Comparison of ENCODE assay signal across 8 cellular contexts in genomic region chr5:141420855-141421488, GRCh38. TPM values are rescaled to one million over a fixed set of nuclear protein-coding genes. Genes with fewer than 3 reads are reported as not detected.
DNase-seq lines count a peak whose midpoint lies in the region; ATAC-seq and TF ChIP-seq lines count a peak whose summit lies in the region.

PCDHGA11 (plus strand) TSS chr5:141421051; CDS start chr5:141421228, 177 bp downstream.

- no peak for TF ChIP-seq POLR2A in HCT116 (IDR thresholded peaks at IDR 0.05; ENCODE audit: borderline replicate concordance, extremely low read depth, insufficient read depth, insufficient read length)

- no peaks in the 10 kb centered on the region for H3K4me1 ChIP-seq in CD8-positive, alpha-beta T cell (ENCODE audit: insufficient read depth, low read length)
- H3K4me1 ChIP-seq in HCT116 (ENCODE audit: control insufficient read depth in 1 of 2, insufficient read depth in 2 of 2, low read length in 2 of 2) = no peaks in the 10 kb centered on the region

- no peak within 1 kb of the TSS for H3K27ac ChIP-seq in CD8-positive, alpha-beta T cell (ENCODE audit: low read depth, low read length)
- no peak within 1 kb of the TSS for H3K27ac ChIP-seq in HCT116 (ENCODE audit: low read depth, low read length)

- H3K9ac ChIP-seq in HCT116 (ENCODE audit: low read length) = no peak within 1 kb of the TSS

- no peaks in the 10 kb centered on the region for H3K79me2 ChIP-seq in HCT116 (ENCODE audit: insufficient read depth, low read length)

- no peak for TF ChIP-seq CTCF in CD8-positive, alpha-beta T cell (IDR thresholded peaks at IDR 0.05)
- peak; percentile 31 to 48 (median 42); a peak in 3 of 6 replicates for TF ChIP-seq CTCF in HCT116 (IDR thresholded peaks at IDR 0.05 in 2 of 3, conservative IDR thresholded peaks at IDR 0.05 in 1 of 3; ENCODE audit: borderline replicate concordance in 1 of 3, insufficient read depth in 1 of 3, low read depth in 2 of 3, low read length in 2 of 3)

- ATAC-seq in CD8-positive, alpha-beta T cell = peak; percentile 38
- no peak for ATAC-seq in HCT116
- peak in 1 of 4 experiments; percentile 40 for ATAC-seq in T-cell (replicated peaks in 1 of 4)
- ATAC-seq in effector memory CD8-positive, alpha-beta T cell (replicated peaks) = no peak
- ATAC-seq in naive B cell (ENCODE audit: low read depth in 2 of 2) = no peak
- ATAC-seq in GM18870 (IDR thresholded peaks at IDR 0.05; ENCODE audit: unreplicated experiment) = no peak
- no peak for ATAC-seq in GM18873 (IDR thresholded peaks at IDR 0.05; ENCODE audit: low FRiP score, unreplicated experiment)

- H3K27me3 ChIP-seq in CD8-positive, alpha-beta T cell (ENCODE audit: insufficient read depth, low read length) = peaks cover 27% of the 10 kb centered on the region
- no peaks in the 10 kb centered on the region for H3K27me3 ChIP-seq in HCT116 (ENCODE audit: insufficient read depth, low read length)

- peaks cover 34% of the 10 kb centered on the region for H3K9me3 Mint-ChIP-seq in CD8-positive, alpha-beta T cell
- H3K9me3 Mint-ChIP-seq in T-cell (peaks cover 3 to 32% (median 28%) of the 10 kb centered on the region in 3 donors), naive B cell (peaks cover 13 to 70% (median 43%) of the 10 kb centered on the region in 7 donors)
- peaks cover 7 to 12% of the 10 kb centered on the region in 2 donors for H3K9me3 Mint-ChIP-seq in effector memory CD8-positive, alpha-beta T cell

- CTCF ChIA-PET in CD8-positive, alpha-beta T cell (lab: Charles Lee) = interaction anchor here (1.1 to 2.9 kb wide), 8 partner anchors 10 to 172 kb away, joined by 3 to 9 read pairs (median 6); partner anchors contain the start of gene PCDHGA4
- CTCF ChIA-PET in HCT116 (lab: Charles Lee) = interaction anchor here (0.7 to 1.9 kb wide), 5 partner anchors 8 to 143 kb away, joined by 5 to 11 read pairs (median 6); partner anchors contain the start of gene PCDHGA10
- CTCF ChIA-PET in T-cell (lab: Charles Lee) = interaction anchor here in 1 of 2 donors (0.7 to 1.7 kb wide), 5 partner anchors 8 to 143 kb away, joined by 3 to 14 read pairs (median 5); partner anchors contain the start of gene PCDHGA10

- RAD21 ChIA-PET in HCT116 (lab: Charles Lee; ENCODE audit: low non-redundant PET in 1 of 2, low total read pairs in 2 of 2, uncharacterized antibody in 2 of 2, unreplicated experiment in 2 of 2) = no interaction called here

- intact Hi-C loops in CD8-positive, alpha-beta T cell (cut with DNase I, micrococcal nuclease) = no loop called here
- intact Hi-C loops in HCT116 (cut with micrococcal nuclease) = no loop called here

- H3K4me3 ChIP-seq in CD8-positive, alpha-beta T cell (ENCODE audit: low read depth, low read length) = no peak within 1 kb of the TSS
- no peak within 1 kb of the TSS for H3K4me3 ChIP-seq in HCT116 (replicated peaks in 1 of 2; ENCODE audit: low read depth in 1 of 2, low read length in 2 of 2)

- no peaks in the 10 kb centered on the region for H3K9me2 ChIP-seq in HCT116 (ENCODE audit: insufficient read depth)

- DNase-seq in CD8-positive, alpha-beta T cell = peak in 1 of 7 experiments; percentile 25
- DNase-seq in HCT116 (ENCODE audit: low read depth, low spot score) = peak; percentile 4
- DNase-seq in T-cell = peak in 3 of 34 experiments; percentile 21 to 34 (median 22)
- DNase-seq in effector memory CD8-positive, alpha-beta T cell = no peak
- no peak for DNase-seq in naive B cell
- DNase-seq in NCI-H345 treated with DMSO at 0.1 percent for 48 hours (lab: John Stamatoyannopoulos, UW; ENCODE audit: unreplicated experiment) = no peak

- no TSS peak for BruUV-seq in HCT116 (replicated peaks; lab: Mats Ljungman, UMichigan)

- H3K27ac Mint-ChIP-seq in CD8-positive, alpha-beta T cell = no peak within 1 kb of the TSS
- H3K27ac Mint-ChIP-seq in T-cell (peak within 1 kb of the TSS in 1 of 2 donors; percentile 55), naive B cell (peak within 1 kb of the TSS in 5 of 6 donors; percentile 13 to 96 (median 94))
- peak within 1 kb of the TSS in 1 of 2 donors; percentile 28 for H3K27ac Mint-ChIP-seq in effector memory CD8-positive, alpha-beta T cell

- peaks cover 9% of the 10 kb centered on the region for H3K9me3 ChIP-seq in CD8-positive, alpha-beta T cell (ENCODE audit: low read length)
- H3K9me3 ChIP-seq in HCT116 (ENCODE audit: control insufficient read depth in 1 of 2, insufficient read depth in 1 of 2, low read depth in 1 of 2, low read length in 2 of 2) = peaks cover 4 to 22% of the 10 kb centered on the region in 2 experiments; a peak in 2 of 4 replicates

- H3K4me3 Mint-ChIP-seq in CD8-positive, alpha-beta T cell = peak within 1 kb of the TSS; percentile 65
- H3K4me3 Mint-ChIP-seq in T-cell (peak within 1 kb of the TSS; percentile 52 to 76 (median 70)), naive B cell (peak within 1 kb of the TSS; percentile 56 to 89 (median 82))
- H3K4me3 Mint-ChIP-seq in effector memory CD8-positive, alpha-beta T cell = peak within 1 kb of the TSS; percentile 29 to 71

- peaks cover 3% of the 10 kb centered on the region for H3K4me1 Mint-ChIP-seq in CD8-positive, alpha-beta T cell (ENCODE audit: low read depth)
- H3K4me1 Mint-ChIP-seq in T-cell (peaks cover 3 to 13% (median 7%) of the 10 kb centered on the region in 3 donors), naive B cell (peaks cover 0 to 19% (median 0%) of the 10 kb centered on the region in 3 donors)
- peaks cover 7 to 8% of the 10 kb centered on the region in 2 donors for H3K4me1 Mint-ChIP-seq in effector memory CD8-positive, alpha-beta T cell (ENCODE audit: low read depth in 2 of 2)

- H4K20me1 ChIP-seq in HCT116 (ENCODE audit: insufficient read depth) = no peaks in the 10 kb centered on the region

- H3K36me3 Mint-ChIP-seq in CD8-positive, alpha-beta T cell = peaks cover 12% of the 10 kb centered on the region
- peaks cover 19% of the 10 kb centered on the region for H3K36me3 Mint-ChIP-seq in T-cell
- H3K36me3 Mint-ChIP-seq in effector memory CD8-positive, alpha-beta T cell (ENCODE audit: insufficient read depth) = peaks cover 19% of the 10 kb centered on the region
- peaks cover 26 to 41% of the 10 kb centered on the region in 2 donors for H3K36me3 Mint-ChIP-seq in naive B cell

- peak; percentile 59 for TF ChIP-seq RAD21 in HCT116 (IDR thresholded peaks at IDR 0.05; ENCODE audit: low read depth)

- no peak within 1 kb of the TSS for H3K4me2 ChIP-seq in HCT116 (ENCODE audit: low read length)

- H3K36me3 ChIP-seq in CD8-positive, alpha-beta T cell (ENCODE audit: insufficient read depth, low read length) = no peaks in the 10 kb centered on the region
- H3K36me3 ChIP-seq in HCT116 (ENCODE audit: control insufficient read depth in 1 of 2, insufficient read depth in 2 of 2, low read length in 2 of 2) = no peaks in the 10 kb centered on the region

- POLR2A ChIA-PET in CD8-positive, alpha-beta T cell (lab: Charles Lee) = no interaction called here
- POLR2A ChIA-PET in HCT116 (lab: Charles Lee) (no interaction called here), T-cell (lab: Charles Lee) (no interaction called here)

- peaks cover 73% of the 10 kb centered on the region for H3K27me3 Mint-ChIP-seq in CD8-positive, alpha-beta T cell (ENCODE audit: low read depth)
- H3K27me3 Mint-ChIP-seq in T-cell = peaks cover 62 to 78% of the 10 kb centered on the region in 2 donors
- peaks cover 69 to 95% of the 10 kb centered on the region in 2 donors for H3K27me3 Mint-ChIP-seq in effector memory CD8-positive, alpha-beta T cell
- peaks cover 56 to 83% (median 68%) of the 10 kb centered on the region in 3 donors for H3K27me3 Mint-ChIP-seq in naive B cell

- H2AFZ ChIP-seq in HCT116 (ENCODE audit: low read depth, low read length, poor library complexity, severe bottlenecking) = no peak within 1 kb of the TSS

TF ChIP-seq in HCT116, 20 proteins besides CTCF, POLR2A, EP300 and RAD21:
- TF ChIP-seq SRF (IDR thresholded peaks at IDR 0.05; ENCODE audit: low read depth) (no peak), EZH2phosphoT487 (IDR thresholded peaks at IDR 0.05; ENCODE audit: borderline replicate concordance) (no peak), ZNF274 (IDR thresholded peaks at IDR 0.05; ENCODE audit: low read depth, low read length) (no peak), EZH2 (IDR thresholded peaks at IDR 0.05) (no peak), MAX (IDR thresholded peaks at IDR 0.05) (no peak), TCF7L2 (IDR thresholded peaks at IDR 0.05; ENCODE audit: borderline replicate concordance, extremely low read depth, insufficient read depth, insufficient read length) (no peak), YY1 (IDR thresholded peaks at IDR 0.05; ENCODE audit: extremely low read depth, insufficient replicate concordance, low read depth, low read length) (no peak), POLR2AphosphoS5 (IDR thresholded peaks at IDR 0.05; ENCODE audit: low read depth, low read length) (no peak), JUND (IDR thresholded peaks at IDR 0.05) (no peak), ELF1 (IDR thresholded peaks at IDR 0.05; ENCODE audit: borderline replicate concordance, low read depth) (no peak), CEBPB (IDR thresholded peaks at IDR 0.05; ENCODE audit: low read depth) (no peak), CBX3 (IDR thresholded peaks at IDR 0.05; ENCODE audit: low read depth) (no peak), ZBTB33 (IDR thresholded peaks at IDR 0.05; ENCODE audit: extremely low read depth, insufficient replicate concordance, low read length) (no peak), SIN3A (IDR thresholded peaks at IDR 0.05; ENCODE audit: low read depth) (no peak)

RNA-seq across cellular contexts. Expression of gene PCDHGA11, which starts in this region (rescaled TPM):
- total RNA-seq in CD8-positive, alpha-beta T cell = under 1 TPM in 1 of 2 experiments, not detected in 1; 0.08 TPM
- total RNA-seq in HCT116 (2021; ENCODE audit: unreplicated experiment) = 0.39 TPM
- 0.11 and 0.22 TPM in 2 replicates for polyA plus RNA-seq in HCT116 (2012)
- under 1 TPM in 4 of 5 donors, not detected in 1; 0.06 to 0.44 (median 0.11) TPM for total RNA-seq in T-cell
- not detected for polyA plus RNA-seq in naive B cell (ENCODE audit: low read depth in 6 of 6)

Comparison
In these comparisons a context has a peak if more than half of its experiments do, and no peak if none do; other contexts are left out.
1. Peak in ATAC-seq in CD8-positive, alpha-beta T cell; RNA of the gene not detected or under 1 TPM.
2. Peak in DNase-seq in HCT116; RNA of the gene not detected or under 1 TPM.